14 cellular contexts compared by ENCODE assay signal in genomic region chr16:71628810-71629209, GRCh38. TPM values are rescaled to one million over a fixed set of nuclear protein-coding genes. Genes with fewer than 3 reads are reported as not detected.
DNase-seq lines count a peak whose midpoint lies in the region; FAIRE-seq and TF ChIP-seq lines count a peak whose summit lies in the region.
"Had no signal": no experiment of that assay in that cellular context is flagged by ENCODE, and none has a peak within 500 bp of the region (broad histone marks: within the 10 kb centered on the region; RNA-seq: fewer than 3 reads in every experiment).

No MANE protein-coding gene starts in this region.

- no peak overlapping the region for H3K4me2 ChIP-seq in endothelial cell of umbilical vein (ENCODE audit: insufficient read depth, low read length)

- dilution Hi-C loops in endothelial cell of umbilical vein (cut with MboI; ENCODE audit: extremely low pct_ligation_motif_present, low sequenced_read_pairs): no loop called here

- TF ChIP-seq POLR2A in endothelial cell of umbilical vein (IDR thresholded peaks at IDR 0.05; ENCODE audit: low read depth, low read length): no peak

- H3K27ac ChIP-seq in endothelial cell of umbilical vein (ENCODE audit: insufficient read depth, low read depth, low read length): no peak overlapping the region
- H3K27ac ChIP-seq: psoas muscle, WERI-Rb-1 had no signal

- FAIRE-seq in endothelial cell of umbilical vein (lab: Jason Lieb, UNC) (peak; percentile 65), D721Med (lab: Jason Lieb, UNC) (no peak)

- no TSS peak for BruUV-seq in endothelial cell of umbilical vein (replicated peaks; lab: Mats Ljungman, UMichigan)

- H3K4me1 ChIP-seq in endothelial cell of umbilical vein (ENCODE audit: control insufficient read depth, extremely low read depth, insufficient read depth, low read length): peaks cover 2% of the 10 kb centered on the region
- H3K4me1 ChIP-seq: psoas muscle had no signal

- H3K4me3 ChIP-seq in endothelial cell of umbilical vein (replicated peaks in 1 of 3; ENCODE audit: insufficient read depth in 1 of 3, low read depth in 1 of 3, low read length in 3 of 3): no peak overlapping the region
- H3K4me3 ChIP-seq: psoas muscle had no signal

- CTCF ChIA-PET in endothelial cell of umbilical vein (lab: Charles Lee): interaction anchor here (0.8 to 2.4 kb wide), 4 partner anchors 9 to 333 kb away, joined by 3 to 18 read pairs (median 4); no protein-coding TSS in a partner anchor

- no peak overlapping the region for H2AFZ ChIP-seq in endothelial cell of umbilical vein (ENCODE audit: low read depth, low read length)

- TF ChIP-seq CTCF in endothelial cell of umbilical vein (IDR thresholded peaks at IDR 0.05; ENCODE audit: extremely low read depth in 1 of 2, insufficient read depth in 1 of 2, low read depth in 1 of 2, low read length in 2 of 2): no peak
- TF ChIP-seq CTCF in D721Med (IDR thresholded peaks at IDR 0.05; ENCODE audit: insufficient read depth, missing control alignments): no peak

- H3K9me3 ChIP-seq in endothelial cell of umbilical vein (replicated peaks; ENCODE audit: control insufficient read depth, insufficient read depth, low read length): no peaks in the 10 kb centered on the region
- H3K9me3 ChIP-seq: psoas muscle had no signal

- H3K9ac ChIP-seq in endothelial cell of umbilical vein (replicated peaks; ENCODE audit: extremely low read depth, insufficient read depth, low read length): no peak overlapping the region

- peaks cover 10 to 26% of the 10 kb centered on the region in 2 experiments for H3K27me3 ChIP-seq in endothelial cell of umbilical vein (ENCODE audit: control insufficient read depth in 2 of 2, insufficient read depth in 2 of 2, low read length in 2 of 2)

- no peaks in the 10 kb centered on the region for H3K79me2 ChIP-seq in endothelial cell of umbilical vein (ENCODE audit: control insufficient read depth, insufficient read depth, low read length)

- intact Hi-C loops in endothelial cell of umbilical vein (cut with micrococcal nuclease): no loop called here

- DNase-seq in DMS79 (lab: John Stamatoyannopoulos, UW) (peak; percentile 18), NCI-H69 (lab: John Stamatoyannopoulos, UW) (peak; percentile 35), endothelial cell of umbilical vein (ENCODE audit: low read depth, low spot score) (peak; percentile 54), non-pigmented ciliary epithelial cell (ENCODE audit: low read depth) (peak; percentile 18), D721Med (ENCODE audit: insufficient read length, low spot score) (no peak), HT-29 (ENCODE audit: low spot score) (no peak), NCI-H345 treated with DMSO at 0.1 percent for 48 hours (lab: John Stamatoyannopoulos, UW; ENCODE audit: unreplicated experiment) (no peak), amniotic stem cell (lab: John Stamatoyannopoulos, UW) (no peak)
- DNase-seq: activated gamma-delta T cell; CD8-positive, alpha-beta T cell; effector CD4-positive, alpha-beta T cell; OCI-M1; psoas muscle; WERI-Rb-1 had no signal

- POLR2A ChIA-PET in endothelial cell of umbilical vein (lab: Charles Lee): no interaction called here

- no peaks in the 10 kb centered on the region for H3K9me1 ChIP-seq in endothelial cell of umbilical vein (replicated peaks; ENCODE audit: control insufficient read depth, extremely low read depth, insufficient read depth, low read length)

- no peaks in the 10 kb centered on the region for H3K36me3 ChIP-seq in endothelial cell of umbilical vein (ENCODE audit: control insufficient read depth in 2 of 2, extremely low read depth in 1 of 2, insufficient read depth in 2 of 2, low read length in 2 of 2)
- H3K36me3 ChIP-seq: WERI-Rb-1 had no signal

- H4K20me1 ChIP-seq in endothelial cell of umbilical vein (replicated peaks; ENCODE audit: control insufficient read depth, extremely low read depth, insufficient read depth, low read length): no peaks in the 10 kb centered on the region

TF ChIP-seq in endothelial cell of umbilical vein, 7 proteins besides CTCF, POLR2A, EP300 and RAD21:
- TF ChIP-seq, protein P1, sequence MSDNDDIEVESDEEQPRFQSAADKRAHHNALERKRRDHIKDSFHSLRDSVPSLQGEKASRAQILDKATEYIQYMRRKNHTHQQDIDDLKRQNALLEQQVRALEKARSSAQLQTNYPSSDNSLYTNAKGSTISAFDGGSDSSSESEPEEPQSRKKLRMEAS (IDR thresholded peaks at IDR 0.05; ENCODE audit: insufficient read depth, insufficient read length): no peak
TF ChIP-seq in endothelial cell of umbilical vein: peak in this region for 0.

RNA-seq across cellular contexts. Expression of gene MARVELD3, which starts 2.8 kb away (rescaled TPM):
- total RNA-seq in endothelial cell of umbilical vein: not detected in 2 replicates
- polyA plus RNA-seq in endothelial cell of umbilical vein: not detected in 2 replicates
- 0.11 TPM in 1 of 2 replicates, not detected in the other for polyA plus RNA-seq in endothelial cell of umbilical vein (2011; cell fraction: cytosol; rRNA removed)
- 0.10 TPM in 1 of 2 replicates, not detected in the other for polyA plus RNA-seq in endothelial cell of umbilical vein (2011; cell fraction: nucleus; rRNA removed)
- polyA plus RNA-seq in endothelial cell of umbilical vein (2012): 0.10 and 0.17 TPM in 2 replicates
- not detected in 2 replicates for polyA minus RNA-seq in endothelial cell of umbilical vein
- not detected for polyA minus RNA-seq in endothelial cell of umbilical vein (2011; cell fraction: cytosol; rRNA and poly(A)+ RNA removed)
- 0.14 TPM in 1 of 2 replicates, not detected in the other for polyA minus RNA-seq in endothelial cell of umbilical vein (2011; cell fraction: nucleus; rRNA and poly(A)+ RNA removed)
- 45.7 and 50.8 TPM in 2 replicates for total RNA-seq in HT-29 (2014; rRNA removed; shearing (Covaris generic))
- total RNA-seq: CD8-positive, alpha-beta T cell; psoas muscle had no signal

RNA-seq across cellular contexts. Expression of gene TAT, which starts 51.9 kb away (rescaled TPM):
- total RNA-seq in endothelial cell of umbilical vein: not detected in 2 replicates
- not detected in 2 replicates for polyA plus RNA-seq in endothelial cell of umbilical vein
- not detected in 2 replicates for polyA plus RNA-seq in endothelial cell of umbilical vein (2011; cell fraction: cytosol; rRNA removed)
- polyA plus RNA-seq in endothelial cell of umbilical vein (2011; cell fraction: nucleus; rRNA removed): not detected in 2 replicates
- polyA plus RNA-seq in endothelial cell of umbilical vein (2012): not detected in 2 replicates
- 0.34 TPM in 1 of 2 replicates, not detected in the other for polyA minus RNA-seq in endothelial cell of umbilical vein
- polyA minus RNA-seq in endothelial cell of umbilical vein (2011; cell fraction: cytosol; rRNA and poly(A)+ RNA removed): not detected
- not detected in 2 replicates for polyA minus RNA-seq in endothelial cell of umbilical vein (2011; cell fraction: nucleus; rRNA and poly(A)+ RNA removed)
- total RNA-seq in HT-29 (2014; rRNA removed; shearing (Covaris generic)): 0.03 TPM in 1 of 2 replicates, not detected in the other
- total RNA-seq: CD8-positive, alpha-beta T cell had no signal
- polyA plus RNA-seq: psoas muscle had no signal

Comparison
In these comparisons a context has a peak if more than half of its experiments do, and no peak if none do; other contexts are left out.
1. DNase-seq: peak in DMS79 (single experiment), NCI-H69 (single experiment), endothelial cell of umbilical vein (single experiment) and non-pigmented ciliary epithelial cell (single experiment); none in D721Med (single experiment), HT-29 (single experiment), NCI-H345 treated with DMSO at 0.1 percent for 48 hours (single experiment) and amniotic stem cell (single experiment).
2. RNA of gene MARVELD3, which starts 2.8 kb away (total RNA-seq): 45.7 to 50.8 TPM in HT-29; not detected in endothelial cell of umbilical vein; every median in the first group is over 10 times any median in the second.